Comparison of ENCODE assay signal across 14 cellular contexts in genomic region chr15:70214266-70214665, GRCh38.
A peak's percentile ranks its signal among the peaks of the same experiment; 100 is the strongest.
DNase-seq lines count a peak whose midpoint lies in the region; ATAC-seq and TF ChIP-seq lines count a peak whose summit lies in the region.
"Had no signal": no experiment of that assay in that cellular context is flagged by ENCODE, and none has a peak within 500 bp of the region (broad histone marks: within the 10 kb centered on the region; RNA-seq: fewer than 3 reads in every experiment).

No MANE protein-coding gene starts in this region.

- H3K4me3 ChIP-seq in BE2C (ENCODE audit: low read depth, low read length) (no peak overlapping the region), GM23338 (no peak overlapping the region)
- H3K4me3 ChIP-seq: left lung, skin epidermis had no signal

- ATAC-seq in GM23338, result peak; percentile 62
- no peak for ATAC-seq in effector memory CD8-positive, alpha-beta T cell (replicated peaks)
- ATAC-seq: left lung, Panc1 had no signal

- H3K4me3 Mint-ChIP-seq in GM23338 (no peak overlapping the region), glutamatergic neuron (ENCODE audit: unreplicated experiment) (no peak overlapping the region)
- H3K4me3 Mint-ChIP-seq in effector memory CD8-positive, alpha-beta T cell, result no peak overlapping the region

- H3K27ac ChIP-seq in GM23338 (ENCODE audit: low read depth), result no peak overlapping the region
- H3K27ac ChIP-seq: left lung, skin epidermis had no signal

- H3K4me2 ChIP-seq in GM23338, result no peak overlapping the region

- no peaks in the 10 kb centered on the region for H3K9me2 ChIP-seq in GM23338 (ENCODE audit: insufficient read depth)

- H3K27me3 ChIP-seq in BE2C (no peaks in the 10 kb centered on the region), GM23338 (ENCODE audit: insufficient read depth) (no peaks in the 10 kb centered on the region)
- H3K27me3 ChIP-seq: left lung had no signal

- H3F3A ChIP-seq in GM23338 (replicated peaks; ENCODE audit: low read depth), result no peaks in the 10 kb centered on the region

- H3K27ac Mint-ChIP-seq in GM23338, result no peak overlapping the region
- no peak overlapping the region for H3K27ac Mint-ChIP-seq in glutamatergic neuron (ENCODE audit: unreplicated experiment)
- H3K27ac Mint-ChIP-seq in effector memory CD8-positive, alpha-beta T cell, result no peak overlapping the region

- TF ChIP-seq CTCF in BE2C (IDR thresholded peaks at IDR 0.05; ENCODE audit: low read depth, low read length) (peak; percentile 20), GM23338 (conservative IDR thresholded peaks at IDR 0.05; ENCODE audit: low read depth in 2 of 2) (0 out of 4 replicates have a peak, but pooled peaks of 1 of the 2 experiments have one; percentile 9), glutamatergic neuron (IDR thresholded peaks at IDR 0.05; ENCODE audit: partially characterized antibody, unreplicated experiment) (peak; percentile 16)

- no peak for DNase-seq in BE2C
- DNase-seq in GM23338 (ENCODE audit: low spot score), result no peak
- DNase-seq in RPMI8226, result peak; percentile 48
- DNase-seq in glutamatergic neuron, result no peak
- no peak for DNase-seq in AG08395 (ENCODE audit: low spot score)
- DNase-seq in NCI-H1048 (lab: John Stamatoyannopoulos, UW), result no peak
- no peak for DNase-seq in MV-4-11 (lab: John Stamatoyannopoulos, UW)
- DNase-seq in effector memory CD8-positive, alpha-beta T cell, result no peak
- DNase-seq: GF-D8, left lung, NCI-H1436 treated with DMSO at 0.1 percent for 48 hours, NCI-H524 had no signal

- H3K9me3 ChIP-seq in BE2C, result no peaks in the 10 kb centered on the region
- H3K9me3 ChIP-seq: left lung had no signal

- H3K36me3 ChIP-seq in BE2C (no peaks in the 10 kb centered on the region), GM23338 (ENCODE audit: insufficient read depth) (no peaks in the 10 kb centered on the region)
- H3K36me3 ChIP-seq: left lung had no signal

- H3K27me3 Mint-ChIP-seq in GM23338 (ENCODE audit: insufficient read depth, low read depth, poor library complexity), result peaks cover 4% of the 10 kb centered on the region
- H3K27me3 Mint-ChIP-seq in glutamatergic neuron (ENCODE audit: unreplicated experiment), result peaks cover 3% of the 10 kb centered on the region
- H3K27me3 Mint-ChIP-seq in effector memory CD8-positive, alpha-beta T cell, result peaks cover 7 to 25% of the 10 kb centered on the region in 2 donors

- no peaks in the 10 kb centered on the region for H3K79me2 ChIP-seq in GM23338 (replicated peaks; ENCODE audit: insufficient read depth)

- no peaks in the 10 kb centered on the region for H4K20me1 ChIP-seq in GM23338 (replicated peaks; ENCODE audit: insufficient read depth)

- H3K36me3 Mint-ChIP-seq in GM23338 (ENCODE audit: low read depth), result no peaks in the 10 kb centered on the region
- peaks cover 4% of the 10 kb centered on the region for H3K36me3 Mint-ChIP-seq in glutamatergic neuron (ENCODE audit: unreplicated experiment)
- no peaks in the 10 kb centered on the region for H3K36me3 Mint-ChIP-seq in effector memory CD8-positive, alpha-beta T cell (ENCODE audit: insufficient read depth)

- peaks cover 28% of the 10 kb centered on the region for H3K4me1 Mint-ChIP-seq in GM23338
- peaks cover 7% of the 10 kb centered on the region for H3K4me1 Mint-ChIP-seq in glutamatergic neuron (ENCODE audit: low read depth, unreplicated experiment)
- H3K4me1 Mint-ChIP-seq in effector memory CD8-positive, alpha-beta T cell (ENCODE audit: low read depth in 2 of 2), result no peaks in the 10 kb centered on the region

- peaks cover 23% of the 10 kb centered on the region for H3K4me1 ChIP-seq in BE2C
- no peaks in the 10 kb centered on the region for H3K4me1 ChIP-seq in GM23338 (ENCODE audit: insufficient read depth)

- no peaks in the 10 kb centered on the region; the same call in 2 of the 3 replicates for H3K9me3 Mint-ChIP-seq in GM23338
- peaks cover 1% of the 10 kb centered on the region for H3K9me3 Mint-ChIP-seq in glutamatergic neuron (ENCODE audit: unreplicated experiment)
- no peaks in the 10 kb centered on the region for H3K9me3 Mint-ChIP-seq in effector memory CD8-positive, alpha-beta T cell

- no peak overlapping the region for H2AFZ ChIP-seq in GM23338

TF ChIP-seq in GM23338, 12 proteins besides CTCF, POLR2A, EP300 and RAD21:
- TF ChIP-seq ETS1 (IDR thresholded peaks at IDR 0.05), result no peak
TF ChIP-seq in GM23338: peak in this region for 0.
